8 cellular contexts compared by ENCODE assay signal in the genomic region with DNA sequence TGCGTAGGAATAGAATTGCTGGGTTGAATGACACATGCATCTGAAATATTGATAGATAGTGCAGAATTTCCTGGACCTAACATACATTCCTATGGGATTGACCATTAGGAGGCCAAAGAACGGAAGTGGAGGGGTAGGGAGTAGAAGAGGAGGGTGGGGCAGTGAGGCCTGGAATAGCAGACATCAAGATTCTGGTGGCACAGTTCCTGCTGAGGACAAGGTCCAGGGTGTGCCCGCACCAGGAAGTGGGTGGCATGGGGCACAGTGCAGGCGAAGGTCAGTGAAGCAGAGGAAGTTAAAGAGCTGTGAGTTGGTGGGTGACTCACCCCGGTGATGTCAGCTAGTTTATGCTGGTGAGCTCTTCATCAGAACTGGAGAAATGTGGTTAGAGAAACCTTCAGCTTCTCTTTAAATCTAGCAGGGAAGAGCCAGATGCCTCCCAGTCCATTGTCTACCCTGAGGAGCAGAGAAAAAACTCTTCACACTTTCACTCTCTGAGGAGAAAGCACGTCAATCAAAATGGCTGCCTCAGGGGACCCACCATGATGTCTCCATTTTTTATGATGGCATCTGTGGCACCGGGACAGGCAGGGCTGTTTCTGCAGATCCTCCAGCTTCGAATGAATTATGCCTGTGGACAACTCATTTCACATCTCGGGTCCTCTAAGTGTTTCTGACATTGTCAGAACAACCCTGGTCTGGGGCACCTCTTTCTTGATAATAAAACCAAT.
DNase-seq lines count a peak whose midpoint lies in the region; ATAC-seq and TF ChIP-seq lines count a peak whose summit lies in the region.

No MANE protein-coding gene starts in this region.

- H3K9me3 ChIP-seq in DND-41 (ENCODE audit: insufficient read depth, low read length, severe bottlenecking) = no peaks in the 10 kb centered on the region

- ATAC-seq in DND-41 (ENCODE audit: insufficient read depth, low read depth) (peak; percentile 74), HG03064 (IDR thresholded peaks at IDR 0.05; ENCODE audit: low read depth, unreplicated experiment) (peak; percentile 70), SK-N-SH treated with all-trans-retinoic acid at 6 μM for 48 hours (peak; percentile 63)

- H3K9ac ChIP-seq in DND-41 (ENCODE audit: low read depth, low read length) = no peak overlapping the region

- no peaks in the 10 kb centered on the region for H4K20me1 ChIP-seq in DND-41 (ENCODE audit: insufficient read depth, low read length)

- no peak for TF ChIP-seq CTCF in DND-41 (IDR thresholded peaks at IDR 0.05; ENCODE audit: borderline replicate concordance, extremely low read depth, low read length, poor library complexity, severe bottlenecking)

- no peaks in the 10 kb centered on the region for H3K79me2 ChIP-seq in DND-41 (ENCODE audit: insufficient read depth, low read length)

- H3K4me3 ChIP-seq in DND-41 (ENCODE audit: low read depth in 1 of 2, low read length in 2 of 2) = no peak overlapping the region

- DNase-seq in DND-41 = peak; percentile 70
- DNase-seq in activated naive CD4-positive, alpha-beta T cell treated with anti-CD3 and anti-CD28 coated beads, Interleukin-2, amount 50 U/mL, for 16 hours = peak; percentile 69
- peak; percentile 95 for DNase-seq in iris pigment epithelial cell (ENCODE audit: low read depth)
- DNase-seq in stimulated activated CD4-positive, alpha-beta T cell treated with anti-CD3 and anti-CD28 coated beads, TNF-alpha, amount 100 ng/mL, for 1 hour (ENCODE audit: low read depth in 3 of 3, low spot score in 1 of 3) = peak; percentile 29 to 44 (median 34)
- no peak for DNase-seq in NCI-H187 (lab: John Stamatoyannopoulos, UW)
- DNase-seq in globus pallidus (ENCODE audit: low spot score) = no peak

- H3K4me2 ChIP-seq in DND-41 (ENCODE audit: insufficient read depth, low read length) = no peak overlapping the region

- no peaks in the 10 kb centered on the region for H3K36me3 ChIP-seq in DND-41 (ENCODE audit: insufficient read depth, low read length)

- H2AFZ ChIP-seq in DND-41 (ENCODE audit: low read depth, low read length) = peak overlapping the region; percentile 47; the same call in 1 of the 2 replicates

- H3K27ac ChIP-seq in DND-41 (ENCODE audit: low read length) = peak overlapping the region; percentile 38

- H3K27me3 ChIP-seq in DND-41 (ENCODE audit: insufficient read depth, low read length, poor library complexity) = no peaks in the 10 kb centered on the region

- H3K4me1 ChIP-seq in DND-41 (ENCODE audit: insufficient read depth, low read length) = peaks cover 60% of the 10 kb centered on the region

TF ChIP-seq in SK-N-SH treated with all-trans-retinoic acid at 6 μM for 48 hours, 23 proteins besides CTCF, POLR2A, EP300 and RAD21:
- no peak for TF ChIP-seq POU6F1 (CRISPR knock-in tag; IDR thresholded peaks at IDR 0.05; ENCODE audit: borderline replicate concordance, low read depth)
- peak; percentile 55; the same call in 1 of the 2 replicates for TF ChIP-seq ZC3H10 (CRISPR knock-in tag; IDR thresholded peaks at IDR 0.05)
- TF ChIP-seq, protein P1, sequence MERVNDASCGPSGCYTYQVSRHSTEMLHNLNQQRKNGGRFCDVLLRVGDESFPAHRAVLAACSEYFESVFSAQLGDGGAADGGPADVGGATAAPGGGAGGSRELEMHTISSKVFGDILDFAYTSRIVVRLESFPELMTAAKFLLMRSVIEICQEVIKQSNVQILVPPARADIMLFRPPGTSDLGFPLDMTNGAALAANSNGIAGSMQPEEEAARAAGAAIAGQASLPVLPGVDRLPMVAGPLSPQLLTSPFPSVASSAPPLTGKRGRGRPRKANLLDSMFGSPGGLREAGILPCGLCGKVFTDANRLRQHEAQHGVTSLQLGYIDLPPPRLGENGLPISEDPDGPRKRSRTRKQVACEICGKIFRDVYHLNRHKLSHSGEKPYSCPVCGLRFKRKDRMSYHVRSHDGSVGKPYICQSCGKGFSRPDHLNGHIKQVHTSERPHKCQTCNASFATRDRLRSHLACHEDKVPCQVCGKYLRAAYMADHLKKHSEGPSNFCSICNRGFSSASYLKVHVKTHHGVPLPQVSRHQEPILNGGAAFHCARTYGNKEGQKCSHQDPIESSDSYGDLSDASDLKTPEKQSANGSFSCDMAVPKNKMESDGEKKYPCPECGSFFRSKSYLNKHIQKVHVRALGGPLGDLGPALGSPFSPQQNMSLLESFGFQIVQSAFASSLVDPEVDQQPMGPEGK (CRISPR knock-in tag; IDR thresholded peaks at IDR 0.05; ENCODE audit: borderline replicate concordance) = no peak
- TF ChIP-seq ZFP3 (CRISPR knock-in tag; IDR thresholded peaks at IDR 0.05) = peak; percentile 26; the same call in 1 of the 2 replicates
- 0 out of 2 replicates have a peak, but pooled peaks have one; percentile 25 for TF ChIP-seq CSDC2 (CRISPR knock-in tag; IDR thresholded peaks at IDR 0.05)
- no peak for TF ChIP-seq ISL1 (CRISPR knock-in tag; IDR thresholded peaks at IDR 0.05)
- peak; percentile 83; the same call in 1 of the 2 replicates for TF ChIP-seq OSR1 (CRISPR knock-in tag; IDR thresholded peaks at IDR 0.05)
- peak; percentile 42; the same call in 1 of the 2 replicates for TF ChIP-seq TOX (CRISPR knock-in tag; IDR thresholded peaks at IDR 0.05; ENCODE audit: borderline replicate concordance)

Comparison
In these comparisons a context has a peak if more than half of its experiments do, and no peak if none do; other contexts are left out.
1. DNase-seq: peak in DND-41 (single experiment), activated naive CD4-positive, alpha-beta T cell treated with anti-CD3 and anti-CD28 coated beads, Interleukin-2, amount 50 U/mL, for 16 hours (single experiment), iris pigment epithelial cell (single experiment) and stimulated activated CD4-positive, alpha-beta T cell treated with anti-CD3 and anti-CD28 coated beads, TNF-alpha, amount 100 ng/mL, for 1 hour (3 of 3); none in NCI-H187 (0 of 2) and globus pallidus (single experiment).
2. Peak in every context shown above with its lines, with median percentiles within 50 percentile points of each other: ATAC-seq.